Comparison of ENCODE assay signal across 21 cellular contexts in genomic region chr7:52838981-52839411, GRCh38.
DNase-seq lines count a peak whose midpoint lies in the region; ATAC-seq and TF ChIP-seq lines count a peak whose summit lies in the region.
"Had no signal": no experiment of that assay in that cellular context is flagged by ENCODE, and none has a peak within 500 bp of the region (broad histone marks: within the 10 kb centered on the region; RNA-seq: fewer than 3 reads in every experiment).

No MANE protein-coding gene starts in this region.

- H3K9me3 ChIP-seq in heart right ventricle (peaks cover 0 to 7% (median 0%) of the 10 kb centered on the region in 11 donors), tibial nerve (no peaks in the 10 kb centered on the region)
- H3K9me3 ChIP-seq: ovary, SJCRH30 had no signal

- no peaks in the 10 kb centered on the region for H3K36me3 ChIP-seq in heart right ventricle
- no peaks in the 10 kb centered on the region for H3K36me3 ChIP-seq in tibial nerve
- H3K36me3 ChIP-seq: ovary, SJCRH30 had no signal

- TF ChIP-seq CTCF in heart right ventricle (IDR thresholded peaks at IDR 0.05), result no peak
- no peak for TF ChIP-seq CTCF in omental fat pad (IDR thresholded peaks at IDR 0.05)
- TF ChIP-seq CTCF in tibial nerve (IDR thresholded peaks at IDR 0.05), result no peak

- H3K27me3 ChIP-seq in heart right ventricle (no peaks in the 10 kb centered on the region), tibial nerve (no peaks in the 10 kb centered on the region)
- H3K27me3 ChIP-seq: ovary, SJCRH30 had no signal

- 0 to 19% methylated on average over 1 of the region's 1 CpG for WGBS in heart right ventricle, 2 donors
- 33 to 34% methylated on average over 1 of the region's 1 CpG for WGBS in tibial nerve, 2 donors

- peak; percentile 19 for DNase-seq in HS-5 (ENCODE audit: low read depth)
- DNase-seq in SW480 (ENCODE audit: low spot score), result peak; percentile 4
- DNase-seq in heart right ventricle, result no peak
- DNase-seq in omental fat pad (ENCODE audit: low spot score), result no peak
- no peak for DNase-seq in caudate nucleus (lab: John Stamatoyannopoulos, UW)
- no peak for DNase-seq in tibial nerve (ENCODE audit: low spot score in 2 of 2)
- no peak for DNase-seq in NCI-H82 treated with DMSO at 0.1 percent for 48 hours (lab: John Stamatoyannopoulos, UW; ENCODE audit: unreplicated experiment)
- DNase-seq: activated CD8-positive, alpha-beta memory T cell treated with anti-CD3 and anti-CD28 coated beads for 24 hours; activated naive CD8-positive, alpha-beta T cell treated with anti-CD3 and anti-CD28 coated beads, Interleukin-2, amount 10 ng/mL, durations not matched to agents 7 days and 5 days; central memory CD4-positive, alpha-beta T cell; effector memory CD8-positive, alpha-beta T cell; IMR-90; MV-4-11; NCI-H2029 treated with DMSO at 0.1 percent for 48 hours; NCI-H446 treated with DMSO at 0.1 percent for 48 hours; ovary; SJCRH30; stimulated activated CD4-positive, alpha-beta T cell treated with anti-CD3 and anti-CD28 coated beads, Interleukin-4, amount 100 ng/mL, for 24 hours had no signal

- H3K4me1 ChIP-seq in heart right ventricle (no peaks in the 10 kb centered on the region), tibial nerve (peaks cover 0 to 4% (median 0%) of the 10 kb centered on the region in 4 donors)
- H3K4me1 ChIP-seq: SJCRH30 had no signal

- no peak for TF ChIP-seq POLR2A in tibial nerve (IDR thresholded peaks at IDR 0.05)

- H3K4me3 ChIP-seq in heart right ventricle (no peak overlapping the region), tibial nerve (no peak overlapping the region)
- H3K4me3 ChIP-seq: ovary, SJCRH30, skin epidermis had no signal

- intact Hi-C loops in heart right ventricle (cut with DNase I), result no loop called here

- ATAC-seq in heart right ventricle (peak in 7 of 8 donors; percentile 35 to 80 (median 62)), omental fat pad (ENCODE audit: low FRiP score) (peak; percentile 84), HG02571 (IDR thresholded peaks at IDR 0.05; ENCODE audit: unreplicated experiment) (no peak)
- ATAC-seq: effector memory CD8-positive, alpha-beta T cell; left lobe of liver had no signal

- H3K27ac ChIP-seq in heart right ventricle (peak overlapping the region in 1 of 10 donors; percentile 34), caudate nucleus (ENCODE audit: low read depth, low read length) (no peak overlapping the region), tibial nerve (peak overlapping the region in 1 of 4 donors; percentile 30)
- H3K27ac ChIP-seq: SJCRH30, skin epidermis had no signal

- TF ChIP-seq EP300 in tibial nerve (IDR thresholded peaks at IDR 0.05), result no peak

Comparison
In these comparisons a context has a peak if more than half of its experiments do, and no peak if none do; other contexts are left out.
1. DNase-seq: peak in HS-5 (single experiment) and SW480 (single experiment); none in heart right ventricle (0 of 2), omental fat pad (single experiment), caudate nucleus (0 of 61), tibial nerve (0 of 2) and NCI-H82 treated with DMSO at 0.1 percent for 48 hours (single experiment).